ENCODE assay signal across 8 cellular contexts in genomic region chr19:49487277-49488045, GRCh38. TPM values are rescaled to one million over a fixed set of nuclear protein-coding genes. Genes with fewer than 3 reads are reported as not detected.
DNase-seq lines count a peak whose midpoint lies in the region; ATAC-seq, FAIRE-seq and TF ChIP-seq lines count a peak whose summit lies in the region.

RPL13A (plus strand) TSS chr19:49487608; CDS start chr19:49487630, 22 bp downstream.

- H4K20me1 ChIP-seq in HepG2 (ENCODE audit: insufficient read depth, low read length) = peaks cover 43% of the 10 kb centered on the region

- H3K4me2 ChIP-seq in HepG2 (ENCODE audit: low read depth, low read length) = peak within 1 kb of the TSS; percentile 90

- peaks cover 35 to 36% of the 10 kb centered on the region in 2 donors for H3K36me3 Mint-ChIP-seq in CD14-positive monocyte

- TF ChIP-seq RAD21 in HepG2 (CRISPR knock-in tag; IDR thresholded peaks at IDR 0.05) = no peak

- BruUV-seq in HepG2 (replicated peaks; lab: Mats Ljungman, UMichigan) = TSS peak; percentile 72

- in situ Hi-C loops in HepG2 (cut with HindIII; ENCODE audit: extremely low pct_ligation_motif_present, low pct_unique_long_range_greater_than_20kb) = no loop called here

- H3K79me2 ChIP-seq in HepG2 (ENCODE audit: insufficient read depth, low read length) = peaks cover 37% of the 10 kb centered on the region

- CTCF ChIA-PET in HepG2 (lab: Yijun Ruan, JAX; ENCODE audit: low intra/inter-chr PET ratio, low total read pairs) = no interaction called here

- peaks cover 0 to 3% of the 10 kb centered on the region in 2 experiments; a peak in 1 of 5 replicates for H3K27me3 ChIP-seq in HepG2 (ENCODE audit: control insufficient read depth in 1 of 2, insufficient read depth in 2 of 2, low read length in 2 of 2)

- peaks cover 0 to 5% (median 0%) of the 10 kb centered on the region in 7 donors for H3K9me3 Mint-ChIP-seq in CD14-positive monocyte

- DNase-seq in CD14-positive monocyte (ENCODE audit: low spot score) = peak; percentile 100
- DNase-seq in NCI-H82 (lab: John Stamatoyannopoulos, UW) = peak; percentile 100
- DNase-seq in activated CD4-positive, alpha-beta T cell treated with anti-CD3 and anti-CD28 coated beads, Interleukin-2, amount 50 U/mL, for 48 hours = peak; percentile 100
- DNase-seq in dermis microvascular lymphatic vessel endothelial cell (ENCODE audit: low read depth in 2 of 2) = peak; percentile 99
- DNase-seq in HepG2 (ENCODE audit: low spot score) = peak; percentile 98
- peak; percentile 100 for DNase-seq in stimulated activated CD4-positive, alpha-beta T cell treated with anti-CD3 and anti-CD28 coated beads, Interleukin-4, amount 100 ng/mL, for 1 hour

- no peaks in the 10 kb centered on the region for H3K9me3 ChIP-seq in HepG2 (ENCODE audit: low read length)

- peaks cover 29% of the 10 kb centered on the region for H3K4me1 ChIP-seq in HepG2 (ENCODE audit: insufficient read depth, low read length)

- FAIRE-seq in HepG2 (lab: Jason Lieb, UNC) = peak; percentile 84

- intact Hi-C loops in CD14-positive monocyte (cut with micrococcal nuclease) = loop anchor here (1.0 to 5.0 kb wide), 2 partner anchors 9 to 35 kb away; partner anchors contain the start of genes ALDH16A1 (in 1 of the 2), PIH1D1 (in 1 of the 2) and RPS11 (in 1 of the 2)
- intact Hi-C loops in HepG2 (cut with micrococcal nuclease; ENCODE audit: unreplicated experiment) = no loop called here

- POLR2A ChIA-PET in HepG2 (lab: Yijun Ruan, JAX) = interaction anchor here (1.0 to 2.3 kb wide), 7 partner anchors 8 to 190 kb away, joined by 3 to 13 read pairs (median 4); partner anchors contain the start of genes ALDH16A1, PRMT1 and RPS11

- ATAC-seq in GM19397 (IDR thresholded peaks at IDR 0.05; ENCODE audit: unreplicated experiment) (peak; percentile 92), HG03571 (IDR thresholded peaks at IDR 0.05; ENCODE audit: unreplicated experiment) (peak; percentile 80), HepG2 (peak; percentile 83)

- H3K27me3 Mint-ChIP-seq in CD14-positive monocyte (ENCODE audit: low read depth in 3 of 3) = peaks cover 0 to 3% (median 1%) of the 10 kb centered on the region in 3 donors

- peak within 1 kb of the TSS; percentile 93 to 98 (median 97) for H3K4me3 ChIP-seq in HepG2 (replicated peaks in 1 of 3; ENCODE audit: insufficient read depth in 1 of 3, low read depth in 2 of 3, low read length in 3 of 3)

- H3K9ac ChIP-seq in HepG2 (ENCODE audit: insufficient read depth, low read depth, low read length) = peak within 1 kb of the TSS; percentile 100

- H3K4me3 Mint-ChIP-seq in CD14-positive monocyte = peak within 1 kb of the TSS; percentile 98

- peak; percentile 95 to 99 for TF ChIP-seq POLR2A in HepG2 (IDR thresholded peaks at IDR 0.05; ENCODE audit: insufficient read depth in 1 of 2, low read depth in 2 of 2, low read length in 2 of 2)

- H3K27ac Mint-ChIP-seq in CD14-positive monocyte = peak within 1 kb of the TSS; percentile 89 to 97 (median 96)

- peak within 1 kb of the TSS; percentile 87 for H3K27ac ChIP-seq in HepG2 (ENCODE audit: extremely low read length, insufficient read depth, low read length)

- no peak within 1 kb of the TSS for H2AFZ ChIP-seq in HepG2 (ENCODE audit: low read length)

- TF ChIP-seq CTCF in CD14-positive monocyte (IDR thresholded peaks at IDR 0.05) (no peak), HepG2 (CRISPR knock-in tag; IDR thresholded peaks at IDR 0.05) (no peak)

- 2% methylated on average over 22 of the region's 57 CpGs for WGBS in HepG2 (ENCODE audit: low lambda C conversion rate)

- H3K4me1 Mint-ChIP-seq in CD14-positive monocyte = peaks cover 23% of the 10 kb centered on the region

- H3K36me3 ChIP-seq in HepG2 (replicated peaks in 1 of 2; ENCODE audit: control insufficient read depth in 1 of 2, insufficient read depth in 2 of 2, low read length in 2 of 2) = peaks cover 19 to 35% of the 10 kb centered on the region in 2 experiments

- TF ChIP-seq EP300 in HepG2 (IDR thresholded peaks at IDR 0.05; ENCODE audit: low read depth in 2 of 2, low read length in 2 of 2) (no peak; a peak in 1 of 4 replicates), HepG2 (CRISPR knock-in tag; IDR thresholded peaks at IDR 0.05; ENCODE audit: borderline replicate concordance) (peak; percentile 69; the same call in 1 of the 2 replicates)

TF ChIP-seq in HepG2, 621 proteins besides CTCF, POLR2A, EP300 and RAD21 (continues in another document):
- no peak for TF ChIP-seq MAFF (IDR thresholded peaks at IDR 0.05; ENCODE audit: low read depth, low read length)
- TF ChIP-seq HOXA3 (CRISPR knock-in tag; IDR thresholded peaks at IDR 0.05) = peak; percentile 99
- no peak for TF ChIP-seq MBD4 (IDR thresholded peaks at IDR 0.05; ENCODE audit: borderline replicate concordance, low read length)
- TF ChIP-seq REL (CRISPR knock-in tag; conservative IDR thresholded peaks at IDR 0.05) = 0 out of 2 replicates have a peak, but pooled peaks have one; percentile 21
- peak; percentile 86 for TF ChIP-seq CBX1 (IDR thresholded peaks at IDR 0.05; ENCODE audit: low read depth)
- peak; percentile 93 for TF ChIP-seq ZFY (CRISPR knock-in tag; IDR thresholded peaks at IDR 0.05)
- peak; percentile 60; the same call in 1 of the 2 replicates for TF ChIP-seq ZNF24 (IDR thresholded peaks at IDR 0.05)
- TF ChIP-seq, protein P1, sequence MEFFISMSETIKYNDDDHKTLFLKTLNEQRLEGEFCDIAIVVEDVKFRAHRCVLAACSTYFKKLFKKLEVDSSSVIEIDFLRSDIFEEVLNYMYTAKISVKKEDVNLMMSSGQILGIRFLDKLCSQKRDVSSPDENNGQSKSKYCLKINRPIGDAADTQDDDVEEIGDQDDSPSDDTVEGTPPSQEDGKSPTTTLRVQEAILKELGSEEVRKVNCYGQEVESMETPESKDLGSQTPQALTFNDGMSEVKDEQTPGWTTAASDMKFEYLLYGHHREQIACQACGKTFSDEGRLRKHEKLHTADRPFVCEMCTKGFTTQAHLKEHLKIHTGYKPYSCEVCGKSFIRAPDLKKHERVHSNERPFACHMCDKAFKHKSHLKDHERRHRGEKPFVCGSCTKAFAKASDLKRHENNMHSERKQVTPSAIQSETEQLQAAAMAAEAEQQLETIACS (CRISPR knock-in tag; IDR thresholded peaks at IDR 0.05) = peak; percentile 37; the same call in 1 of the 2 replicates
- TF ChIP-seq ZNF460 (CRISPR knock-in tag; IDR thresholded peaks at IDR 0.05; ENCODE audit: borderline replicate concordance) = no peak
- TF ChIP-seq ZNF678 (CRISPR knock-in tag; IDR thresholded peaks at IDR 0.05) = no peak
- TF ChIP-seq PLRG1 (conservative IDR thresholded peaks at IDR 0.05) = no peak
- peak; percentile 67; the same call in 1 of the 2 replicates for TF ChIP-seq KMT2B (CRISPR knock-in tag; IDR thresholded peaks at IDR 0.05)
- TF ChIP-seq, protein P2, sequence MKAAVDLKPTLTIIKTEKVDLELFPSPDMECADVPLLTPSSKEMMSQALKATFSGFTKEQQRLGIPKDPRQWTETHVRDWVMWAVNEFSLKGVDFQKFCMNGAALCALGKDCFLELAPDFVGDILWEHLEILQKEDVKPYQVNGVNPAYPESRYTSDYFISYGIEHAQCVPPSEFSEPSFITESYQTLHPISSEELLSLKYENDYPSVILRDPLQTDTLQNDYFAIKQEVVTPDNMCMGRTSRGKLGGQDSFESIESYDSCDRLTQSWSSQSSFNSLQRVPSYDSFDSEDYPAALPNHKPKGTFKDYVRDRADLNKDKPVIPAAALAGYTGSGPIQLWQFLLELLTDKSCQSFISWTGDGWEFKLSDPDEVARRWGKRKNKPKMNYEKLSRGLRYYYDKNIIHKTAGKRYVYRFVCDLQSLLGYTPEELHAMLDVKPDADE (CRISPR knock-in tag; IDR thresholded peaks at IDR 0.05) = 0 out of 2 replicates have a peak, but pooled peaks have one; percentile 33
- no peak for TF ChIP-seq RCOR2 (CRISPR knock-in tag; IDR thresholded peaks at IDR 0.05)
- TF ChIP-seq ZNF275 (CRISPR knock-in tag; IDR thresholded peaks at IDR 0.05; ENCODE audit: borderline replicate concordance) = peak; percentile 85; the same call in 1 of the 2 replicates
- peak; percentile 60; the same call in 1 of the 2 replicates for TF ChIP-seq TARDBP (CRISPR knock-in tag; IDR thresholded peaks at IDR 0.05)

RNA-seq across cellular contexts. Expression of gene RPL13A, which starts in this region (rescaled TPM):
- 100 to 1,000 TPM; 655 to 663 TPM for polyA plus RNA-seq in CD14-positive monocyte
- 3,699 and 4,643 TPM in 2 replicates for total RNA-seq in dermis microvascular lymphatic vessel endothelial cell
- total RNA-seq in HepG2 (2016; rRNA removed; fragmentation: Illumina TruSeq; extraction: Trizol) = 2,601 and 3,137 TPM in 2 replicates
- 4,258 and 4,636 TPM in 2 replicates for total RNA-seq in HepG2 (2016; cell fraction: cytosol; rRNA removed; fragmentation: Illumina TruSeq; extraction: Trizol; ENCODE audit: low read depth)
- total RNA-seq in HepG2 (2016; cell fraction: insoluble cytoplasmic fraction; rRNA removed; fragmentation: Illumina TruSeq; extraction: Trizol) = 2,656 and 3,295 TPM in 2 replicates
- 7,013 and 7,095 TPM in 2 replicates for total RNA-seq in HepG2 (2016; cell fraction: membrane; rRNA removed; fragmentation: Illumina TruSeq; extraction: Trizol)
- total RNA-seq in HepG2 (2016; cell fraction: nucleus; rRNA removed; fragmentation: Illumina TruSeq; extraction: Trizol) = 1,096 and 1,183 TPM in 2 replicates
- polyA plus RNA-seq in HepG2 (2011; rRNA removed) = 3,407 and 3,954 TPM in 2 replicates
- polyA plus RNA-seq in HepG2 (2011; cell fraction: cytosol; rRNA removed) = 2,986 and 5,309 TPM in 2 replicates
- polyA plus RNA-seq in HepG2 (2011; cell fraction: nucleus; rRNA removed) = 2,708 and 2,782 TPM in 2 replicates
- polyA plus RNA-seq in HepG2 (2012) = 2,954 and 4,264 TPM in 2 replicates
- polyA plus RNA-seq in HepG2 (2016; cell fraction: cytosol; fragmentation: Illumina TruSeq; extraction: Trizol; ENCODE audit: low read depth) = 5,376 and 5,987 TPM in 2 replicates
- polyA plus RNA-seq in HepG2 (2016; cell fraction: insoluble cytoplasmic fraction; fragmentation: Illumina TruSeq; extraction: Trizol; ENCODE audit: low read depth) = 3,762 and 3,802 TPM in 2 replicates
- 7,707 and 8,057 TPM in 2 replicates for polyA plus RNA-seq in HepG2 (2016; cell fraction: membrane; fragmentation: Illumina TruSeq; extraction: Trizol; ENCODE audit: low read depth)
- 2,294 and 2,333 TPM in 2 replicates for polyA plus RNA-seq in HepG2 (2016; cell fraction: nucleus; fragmentation: Illumina TruSeq; extraction: Trizol; ENCODE audit: insufficient read depth, low read depth)
- polyA minus RNA-seq in HepG2 (2011; rRNA and poly(A)+ RNA removed; ENCODE audit: low replicate concordance) = 2,394 and 2,613 TPM in 2 replicates
- 898 and 937 TPM in 2 replicates for polyA minus RNA-seq in HepG2 (2011; cell fraction: cytosol; rRNA and poly(A)+ RNA removed)
- 1,540 and 1,647 TPM in 2 replicates for polyA minus RNA-seq in HepG2 (2011; cell fraction: nucleus; rRNA and poly(A)+ RNA removed)

Comparison
In these comparisons a context has a peak if more than half of its experiments do, and no peak if none do; other contexts are left out.
1. Peak in every context shown above with its lines: DNase-seq, ATAC-seq, H3K4me3 ChIP-seq and H3K27ac ChIP-seq.